13 cellular contexts compared by ENCODE assay signal in the genomic region with DNA sequence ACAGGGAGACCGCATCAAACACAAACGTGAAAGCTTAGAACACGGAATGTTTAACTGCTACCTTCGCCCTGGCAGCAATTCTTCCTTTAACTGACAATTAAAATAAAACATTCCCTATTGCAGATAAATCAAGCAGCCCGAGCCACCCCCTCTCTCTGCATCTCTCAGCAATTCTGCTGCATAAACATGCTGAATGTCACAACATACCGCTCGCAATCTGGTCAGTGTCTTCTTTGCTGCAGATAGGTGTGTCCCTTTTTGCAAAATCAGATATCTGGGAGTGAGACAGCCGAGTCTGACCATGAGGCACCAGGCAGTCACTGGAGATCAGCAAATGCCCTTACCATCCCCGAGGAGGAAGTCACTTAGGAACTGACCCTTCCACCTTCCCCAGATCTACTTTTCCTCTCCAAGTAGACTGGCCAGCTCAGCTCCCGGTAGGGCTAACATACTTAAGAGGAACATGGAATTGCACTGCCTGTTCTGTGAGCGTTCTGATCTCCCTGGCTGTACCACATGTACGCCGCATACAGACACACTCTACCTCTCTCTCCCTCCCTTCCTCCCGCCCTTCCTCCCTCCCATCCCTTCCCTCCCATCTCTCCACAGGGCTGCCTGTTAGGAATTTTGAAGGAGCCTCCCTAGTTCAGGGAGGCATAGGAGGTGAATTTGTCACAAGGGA. TPM values are rescaled to one million over a fixed set of nuclear protein-coding genes. Genes with fewer than 3 reads are reported as not detected.
DNase-seq lines count a peak whose midpoint lies in the region; ATAC-seq and TF ChIP-seq lines count a peak whose summit lies in the region.
"Had no signal": no experiment of that assay in that cellular context is flagged by ENCODE, and none has a peak within 500 bp of the region (broad histone marks: within the 10 kb centered on the region; RNA-seq: fewer than 3 reads in every experiment).

Gene FRMD4A (minus strand): TSS at position 535 of the 682 bp plus-strand sequence.

- no peak for TF ChIP-seq POLR2A in sigmoid colon (IDR thresholded peaks at IDR 0.05)

- H3K9me3 Mint-ChIP-seq in endodermal cell = no peaks in the 10 kb centered on the region
- no peaks in the 10 kb centered on the region for H3K9me3 Mint-ChIP-seq in natural killer cell treated with Interleukin-12 subunit alpha and Interleukin-12 subunit beta and Interleukin-15 and Interleukin-18, amount 100 ng/mL, for 72 hours
- H3K9me3 Mint-ChIP-seq: CD4-positive, alpha-beta memory T cell; stimulated activated naive CD8-positive, alpha-beta T cell treated with anti-CD3 and anti-CD28 coated beads, Interleukin-15, amount 100 ng/mL, for 72 hours had no signal

- no peaks in the 10 kb centered on the region for H3K9me2 ChIP-seq in MM.1S (replicated peaks; ENCODE audit: insufficient read depth, low read length)

- H4K20me1 ChIP-seq in MM.1S (ENCODE audit: insufficient read depth, low read length) = no peaks in the 10 kb centered on the region

- 77 to 78% methylated on average over 9 to 14 of the region's 14 CpGs for WGBS in endodermal cell (ENCODE audit: insufficient coverage in 1 of 2, insufficient read length in 1 of 2), 2 experiments
- WGBS in sigmoid colon, 2 donors = 35 to 48% methylated on average over 14 of the region's 14 CpGs

- no peaks in the 10 kb centered on the region for H3K36me3 Mint-ChIP-seq in endodermal cell (ENCODE audit: low read depth)
- no peaks in the 10 kb centered on the region for H3K36me3 Mint-ChIP-seq in natural killer cell treated with Interleukin-12 subunit alpha and Interleukin-12 subunit beta and Interleukin-15 and Interleukin-18, amount 100 ng/mL, for 72 hours
- H3K36me3 Mint-ChIP-seq: CD4-positive, alpha-beta memory T cell had no signal

- TF ChIP-seq CTCF in endodermal cell (conservative IDR thresholded peaks at IDR 0.05) (no peak), sigmoid colon (IDR thresholded peaks at IDR 0.05) (no peak), MM.1S (IDR thresholded peaks at IDR 0.05; ENCODE audit: low read length) (no peak)

- H3K4me3 ChIP-seq in endodermal cell (ENCODE audit: low read length) (no peak within 1 kb of the TSS), sigmoid colon (peak within 1 kb of the TSS in 3 of 4 donors; percentile 5 to 19 (median 14)), MM.1S (ENCODE audit: low read length) (no peak within 1 kb of the TSS)

- H3K4me1 Mint-ChIP-seq in endodermal cell = peaks cover 24% of the 10 kb centered on the region
- no peaks in the 10 kb centered on the region for H3K4me1 Mint-ChIP-seq in natural killer cell treated with Interleukin-12 subunit alpha and Interleukin-12 subunit beta and Interleukin-15 and Interleukin-18, amount 100 ng/mL, for 72 hours (ENCODE audit: low read depth in 2 of 2)
- H3K4me1 Mint-ChIP-seq: stimulated activated naive CD8-positive, alpha-beta T cell treated with anti-CD3 and anti-CD28 coated beads, Interleukin-15, amount 100 ng/mL, for 72 hours had no signal

- H3K36me3 ChIP-seq in endodermal cell (ENCODE audit: control insufficient read depth, insufficient read depth, low read length) = no peaks in the 10 kb centered on the region
- H3K36me3 ChIP-seq in sigmoid colon = no peaks in the 10 kb centered on the region
- H3K36me3 ChIP-seq in MM.1S (replicated peaks; ENCODE audit: insufficient read depth, low read length) = no peaks in the 10 kb centered on the region

- DNase-seq in HT1080 (ENCODE audit: low read depth) (no peak), endodermal cell (peak; percentile 65), left kidney (ENCODE audit: low read depth, low spot score) (peak; percentile 74), sigmoid colon (no peak), MM.1S (no peak), NCI-H748 (lab: John Stamatoyannopoulos, UW; ENCODE audit: unreplicated experiment) (no peak), DMS79 treated with DMSO at 0.1 percent for 48 hours (lab: John Stamatoyannopoulos, UW) (no peak)
- no peak for DNase-seq in natural killer cell treated with Interleukin-12 subunit alpha and Interleukin-12 subunit beta and Interleukin-15 and Interleukin-18, amount 100 ng/mL, for 72 hours (ENCODE audit: low spot score)
- DNase-seq: activated CD8-positive, alpha-beta memory T cell treated with anti-CD3 and anti-CD28 coated beads for 24 hours; CD4-positive, alpha-beta memory T cell; NCI-H226; stimulated activated naive CD8-positive, alpha-beta T cell treated with anti-CD3 and anti-CD28 coated beads, Interleukin-15, amount 100 ng/mL, for 72 hours had no signal

- H3K4me3 Mint-ChIP-seq in endodermal cell = no peak within 1 kb of the TSS
- no peak within 1 kb of the TSS for H3K4me3 Mint-ChIP-seq in natural killer cell treated with Interleukin-12 subunit alpha and Interleukin-12 subunit beta and Interleukin-15 and Interleukin-18, amount 100 ng/mL, for 72 hours
- H3K4me3 Mint-ChIP-seq: CD4-positive, alpha-beta memory T cell; stimulated activated naive CD8-positive, alpha-beta T cell treated with anti-CD3 and anti-CD28 coated beads, Interleukin-15, amount 100 ng/mL, for 72 hours had no signal

- H2AFZ ChIP-seq in MM.1S (ENCODE audit: low read length) = no peak within 1 kb of the TSS

- H3K27ac Mint-ChIP-seq in endodermal cell = no peak within 1 kb of the TSS
- H3K27ac Mint-ChIP-seq in natural killer cell treated with Interleukin-12 subunit alpha and Interleukin-12 subunit beta and Interleukin-15 and Interleukin-18, amount 100 ng/mL, for 72 hours = no peak within 1 kb of the TSS
- H3K27ac Mint-ChIP-seq: CD4-positive, alpha-beta memory T cell had no signal

- no peak within 1 kb of the TSS for H3K9ac ChIP-seq in endodermal cell (ENCODE audit: extremely low read depth, low read length, poor library complexity, severe bottlenecking)
- no peak within 1 kb of the TSS for H3K9ac ChIP-seq in MM.1S (ENCODE audit: low read length)

- H3K27ac ChIP-seq in endodermal cell (ENCODE audit: low read depth, low read length) = no peak within 1 kb of the TSS
- peak within 1 kb of the TSS in 2 of 4 donors; percentile 30 to 60 for H3K27ac ChIP-seq in sigmoid colon
- no peak within 1 kb of the TSS for H3K27ac ChIP-seq in MM.1S (ENCODE audit: low read length)

- H3K27me3 ChIP-seq in endodermal cell (ENCODE audit: control insufficient read depth, insufficient read depth, low read length, poor library complexity, severe bottlenecking) (no peaks in the 10 kb centered on the region), sigmoid colon (no peaks in the 10 kb centered on the region), MM.1S (replicated peaks; ENCODE audit: insufficient read depth, low read length) (no peaks in the 10 kb centered on the region)

- no peak within 1 kb of the TSS for H3K4me2 ChIP-seq in MM.1S (ENCODE audit: low read depth, low read length)

- peaks cover 7% of the 10 kb centered on the region for H3K4me1 ChIP-seq in endodermal cell (ENCODE audit: control insufficient read depth, insufficient read depth, low read length)
- peaks cover 0 to 44% (median 33%) of the 10 kb centered on the region in 4 donors for H3K4me1 ChIP-seq in sigmoid colon
- H3K4me1 ChIP-seq in MM.1S (ENCODE audit: low read length) = no peaks in the 10 kb centered on the region

- no peaks in the 10 kb centered on the region for H3F3A ChIP-seq in MM.1S (ENCODE audit: insufficient read depth, low read length)

- no peak for TF ChIP-seq EP300 in sigmoid colon (IDR thresholded peaks at IDR 0.05)

- H3K27me3 Mint-ChIP-seq in endodermal cell (ENCODE audit: insufficient read depth) = peaks cover 4% of the 10 kb centered on the region
- peaks cover 33 to 59% of the 10 kb centered on the region in 2 donors for H3K27me3 Mint-ChIP-seq in natural killer cell treated with Interleukin-12 subunit alpha and Interleukin-12 subunit beta and Interleukin-15 and Interleukin-18, amount 100 ng/mL, for 72 hours

- H3K9me3 ChIP-seq in endodermal cell (ENCODE audit: control insufficient read depth, low read length) (no peaks in the 10 kb centered on the region), sigmoid colon (no peaks in the 10 kb centered on the region), MM.1S (replicated peaks; ENCODE audit: insufficient read depth, low read length) (no peaks in the 10 kb centered on the region)

- no peak for ATAC-seq in natural killer cell treated with Interleukin-12 subunit alpha and Interleukin-12 subunit beta and Interleukin-15 and Interleukin-18, amount 100 ng/mL, for 72 hours
- ATAC-seq: HCT116; stimulated activated naive CD8-positive, alpha-beta T cell treated with anti-CD3 and anti-CD28 coated beads, Interleukin-15, amount 100 ng/mL, for 72 hours had no signal

- H3K79me2 ChIP-seq in MM.1S (ENCODE audit: low read length) = no peaks in the 10 kb centered on the region

- intact Hi-C loops in sigmoid colon (cut with DNase I) = no loop called here

RNA-seq across cellular contexts. Expression of gene FRMD4A, which starts in this region (rescaled TPM):
- total RNA-seq in HT1080 (2014; rRNA removed; shearing (Covaris generic)) = 50.5 and 60.8 TPM in 2 replicates
- polyA plus RNA-seq in HT1080 (2015; cell fraction: cytosol; rRNA removed) = 57.5 and 63.6 TPM in 2 replicates
- polyA plus RNA-seq in HT1080 (2015; cell fraction: nucleus; rRNA removed) = 97.6 and 116 TPM in 2 replicates
- total RNA-seq in endodermal cell (10 to 100 TPM; 22.3 to 22.4 TPM), sigmoid colon (10 to 100 TPM; 14.4 to 27.8 (median 21.7) TPM)
- 113 TPM for polyA plus RNA-seq in endodermal cell (2013, experiment 1 of 2)
- 90.3 TPM for polyA plus RNA-seq in endodermal cell (2013, experiment 2 of 2)
- 10 to 100 TPM in 1 of 3 donors, 1 to 10 TPM in 2; 3.0 to 13.2 (median 3.9) TPM for polyA plus RNA-seq in sigmoid colon
- 1 to 10 TPM; 1.5 to 2.1 TPM for total RNA-seq in natural killer cell treated with Interleukin-12 subunit alpha and Interleukin-12 subunit beta and Interleukin-15 and Interleukin-18, amount 100 ng/mL, for 72 hours

Comparison
In these comparisons a context has a peak if more than half of its experiments do, and no peak if none do; other contexts are left out.
1. RNA of gene FRMD4A (total RNA-seq): 50.5 to 60.8 TPM in HT1080, 14.4 to 27.8 TPM in sigmoid colon and 22.3 to 22.4 TPM in endodermal cell; 1.5 to 2.1 TPM in natural killer cell treated with Interleukin-12 subunit alpha and Interleukin-12 subunit beta and Interleukin-15 and Interleukin-18, amount 100 ng/mL, for 72 hours; every median in the first group is over 4 times any median in the second.
2. DNase-seq: peak in endodermal cell (single experiment) and left kidney (single experiment); none in HT1080 (single experiment), sigmoid colon (single experiment), MM.1S (single experiment), NCI-H748 (single experiment), natural killer cell treated with Interleukin-12 subunit alpha and Interleukin-12 subunit beta and Interleukin-15 and Interleukin-18, amount 100 ng/mL, for 72 hours (single experiment) and DMS79 treated with DMSO at 0.1 percent for 48 hours (single experiment).
3. H3K4me3 ChIP-seq: peak in sigmoid colon (3 of 4); none in endodermal cell (single experiment) and MM.1S (single experiment).